11 cellular contexts compared by ENCODE assay signal in genomic region chr3:58497074-58497473, GRCh38. TPM values are rescaled to one million over a fixed set of nuclear protein-coding genes. Genes with fewer than 3 reads are reported as not detected.
DNase-seq lines count a peak whose midpoint lies in the region; ATAC-seq and TF ChIP-seq lines count a peak whose summit lies in the region.
"Had no signal": no experiment of that assay in that cellular context is flagged by ENCODE, and none has a peak within 500 bp of the region (broad histone marks: within the 10 kb centered on the region; RNA-seq: fewer than 3 reads in every experiment).

No MANE protein-coding gene starts in this region.

- 0% methylated on average over 1 of the region's 1 CpG for WGBS in mesodermal cell (ENCODE audit: insufficient coverage in 2 of 2), 2 experiments

- no peak overlapping the region for H2AFZ ChIP-seq in Karpas-422 (ENCODE audit: low read length)

- TF ChIP-seq CTCF in choroid plexus epithelial cell (conservative IDR thresholded peaks at IDR 0.05; ENCODE audit: low read depth, low read length), result no peak

- no peaks in the 10 kb centered on the region for H3K9me3 ChIP-seq in Karpas-422 (ENCODE audit: low read length)
- no peaks in the 10 kb centered on the region for H3K9me3 ChIP-seq in mesodermal cell (ENCODE audit: control insufficient read depth, low read length)
- H3K9me3 ChIP-seq: transverse colon had no signal

- H4K20me1 ChIP-seq in Karpas-422 (ENCODE audit: insufficient read depth, low read depth, low read length), result 0 out of 2 replicates have a peak, but pooled peaks cover 4% of the 10 kb centered on the region

- H3K27ac ChIP-seq in Karpas-422 (ENCODE audit: low read length) (peak overlapping the region; percentile 88), mesodermal cell (ENCODE audit: low read depth, low read length, severe bottlenecking) (peak overlapping the region; percentile 77)
- H3K27ac ChIP-seq: transverse colon had no signal

- peaks cover 59% of the 10 kb centered on the region for H3K4me1 ChIP-seq in Karpas-422 (ENCODE audit: low read length)
- peaks cover 38% of the 10 kb centered on the region for H3K4me1 ChIP-seq in mesodermal cell (ENCODE audit: control insufficient read depth, insufficient read depth, low read length, poor library complexity, severe bottlenecking)

- H3K9me2 ChIP-seq in Karpas-422 (replicated peaks; ENCODE audit: insufficient read depth, low read length), result no peaks in the 10 kb centered on the region

- H3K79me2 ChIP-seq in Karpas-422 (ENCODE audit: low read length), result peaks cover 92% of the 10 kb centered on the region

- peak overlapping the region; percentile 75 for H3K4me3 ChIP-seq in Karpas-422 (ENCODE audit: low read length)
- H3K4me3 ChIP-seq in choroid plexus epithelial cell (ENCODE audit: low read depth, low read length), result no peak overlapping the region
- no peak overlapping the region for H3K4me3 ChIP-seq in mesodermal cell (ENCODE audit: extremely low read depth, insufficient read depth, low read length, poor library complexity, severe bottlenecking)
- H3K4me3 ChIP-seq: transverse colon had no signal

- ATAC-seq in GM18505 (IDR thresholded peaks at IDR 0.05; ENCODE audit: unreplicated experiment) (no peak), GM18517 (IDR thresholded peaks at IDR 0.05; ENCODE audit: unreplicated experiment) (no peak)

- peak overlapping the region; percentile 81 for H3K9ac ChIP-seq in Karpas-422 (ENCODE audit: low read length)

- DNase-seq in DMS 273 (lab: John Stamatoyannopoulos, UW; ENCODE audit: unreplicated experiment) (peak; percentile 66), Karpas-422 (peak; percentile 80), choroid plexus epithelial cell (ENCODE audit: low read depth) (peak; percentile 58), SW480 (ENCODE audit: low spot score) (no peak)
- DNase-seq in stimulated activated CD4-positive, alpha-beta T cell treated with anti-CD3 and anti-CD28 coated beads, Interleukin-4, amount 100 ng/mL, for 24 hours, result no peak
- DNase-seq: activated CD4-positive, alpha-beta T cell treated with anti-CD3 and anti-CD28 coated beads, Interleukin-2, amount 10 ng/mL, durations not matched to agents 7 days and 5 days; DND-41; transverse colon had no signal

- peaks cover 16% of the 10 kb centered on the region; the same call in 1 of the 2 replicates for H3K36me3 ChIP-seq in Karpas-422 (ENCODE audit: insufficient read depth, low read length)
- peaks cover 30% of the 10 kb centered on the region for H3K36me3 ChIP-seq in mesodermal cell (ENCODE audit: control insufficient read depth, insufficient read depth, low read length)

- peak overlapping the region; percentile 80 for H3K4me2 ChIP-seq in Karpas-422 (ENCODE audit: low read depth, low read length, poor library complexity, severe bottlenecking)

- H3K27me3 ChIP-seq in Karpas-422 (ENCODE audit: low read length), result no peaks in the 10 kb centered on the region
- H3K27me3 ChIP-seq: transverse colon had no signal

- no peak for TF ChIP-seq POLR2A in GM18505 (IDR thresholded peaks at IDR 0.05; ENCODE audit: borderline replicate concordance, extremely low read depth, insufficient read depth, insufficient read length)

RNA-seq across cellular contexts. Expression of gene KCTD6, which starts 5.2 kb away (rescaled TPM):
- 7.9 and 17.9 TPM in 2 replicates for total RNA-seq in Karpas-422 (2014; rRNA removed; shearing (Covaris generic); ENCODE audit: low replicate concordance)
- polyA plus RNA-seq in mesodermal cell (2013, experiment 1 of 2), result 19.6 TPM
- polyA plus RNA-seq in mesodermal cell (2013, experiment 2 of 2), result 19.8 TPM

RNA-seq across cellular contexts. Expression of gene ACOX2, which starts 39.9 kb away (rescaled TPM):
- not detected in 2 replicates for total RNA-seq in Karpas-422 (2014; rRNA removed; shearing (Covaris generic); ENCODE audit: low replicate concordance)
- polyA plus RNA-seq in mesodermal cell (2013, experiment 1 of 2), result 3.8 TPM
- 4.0 TPM for polyA plus RNA-seq in mesodermal cell (2013, experiment 2 of 2)
- total RNA-seq: activated CD4-positive, alpha-beta T cell treated with anti-CD3 and anti-CD28 coated beads, Interleukin-2, amount 10 ng/mL, durations not matched to agents 7 days and 5 days had no signal

Comparison
In these comparisons a context has a peak if more than half of its experiments do, and no peak if none do; other contexts are left out.
1. DNase-seq: peak in DMS 273 (single experiment), Karpas-422 (single experiment) and choroid plexus epithelial cell (single experiment); none in SW480 (single experiment) and stimulated activated CD4-positive, alpha-beta T cell treated with anti-CD3 and anti-CD28 coated beads, Interleukin-4, amount 100 ng/mL, for 24 hours (single experiment).